In genomic region chr20:62637110-62637509, GRCh38 we compare ENCODE assay signal across 1 cellular context.
TF ChIP-seq lines count a peak whose summit lies in the region.

No MANE protein-coding gene starts in this region.

TF ChIP-seq in A549, 52 proteins besides CTCF, POLR2A, EP300 and RAD21 (continued from another document):
- no peak for TF ChIP-seq BCL3 (IDR thresholded peaks at IDR 0.05)
- no peak for TF ChIP-seq E2F6 (IDR thresholded peaks at IDR 0.05; ENCODE audit: borderline replicate concordance, low read depth)
- TF ChIP-seq TP53 (CRISPR knock-in tag; IDR thresholded peaks at IDR 0.05), result no peak
